ENCODE assay signal across 9 cellular contexts in genomic region chr9:114538241-114538640, GRCh38. TPM values are rescaled to one million over a fixed set of nuclear protein-coding genes. Genes with fewer than 3 reads are reported as not detected.
DNase-seq lines count a peak whose midpoint lies in the region; ATAC-seq and TF ChIP-seq lines count a peak whose summit lies in the region.
"Had no signal": no experiment of that assay in that cellular context is flagged by ENCODE, and none has a peak within 500 bp of the region (broad histone marks: within the 10 kb centered on the region; RNA-seq: fewer than 3 reads in every experiment).

No MANE protein-coding gene starts in this region.

- H3K9ac ChIP-seq in liver (ENCODE audit: low read depth in 1 of 2, low read length in 2 of 2) = no peak overlapping the region

- H3K36me3 ChIP-seq in liver (ENCODE audit: control insufficient read depth in 4 of 4, insufficient read depth in 3 of 4, low read depth in 1 of 4, low read length in 3 of 4) = no peaks in the 10 kb centered on the region

- 44% methylated on average over 5 of the region's 5 CpGs for WGBS in liver

- POLR2A ChIA-PET in activated B cell treated with CpG ODN at 0.5 μM for 24 hours (lab: Charles Lee) = interaction anchor here (1.0 to 1.2 kb wide), 2 partner anchors 49 to 115 kb away, joined by 5 to 7 read pairs; partner anchors contain the start of gene ATP6V1G1

- H3K9me3 Mint-ChIP-seq in activated B cell treated with CpG ODN at 0.5 μM for 24 hours = no peaks in the 10 kb centered on the region
- no peaks in the 10 kb centered on the region for H3K9me3 Mint-ChIP-seq in T-helper 2 cell treated with Interferon-gamma antibody and Interleukin-4, amounts not matched to agents 5 μg/mL and 100 μg/mL, for 36 hours

- H3K9me3 ChIP-seq in liver (ENCODE audit: control insufficient read depth in 4 of 4, low read length in 3 of 4) = no peaks in the 10 kb centered on the region

- intact Hi-C loops in activated B cell treated with CpG ODN at 0.5 μM for 24 hours (cut with micrococcal nuclease) = loop anchor here (1.0 to 5.0 kb wide), 7 partner anchors 29 to 115 kb away; partner anchors contain the start of gene ATP6V1G1

- ATAC-seq in HG03469 (IDR thresholded peaks at IDR 0.05; ENCODE audit: unreplicated experiment) = peak; percentile 78
- ATAC-seq in activated B cell treated with CpG ODN at 0.5 μM for 24 hours (ENCODE audit: low read depth) = peak; percentile 100
- ATAC-seq in GM19324 (IDR thresholded peaks at IDR 0.05; ENCODE audit: low FRiP score, unreplicated experiment) = no peak

- H3K27ac ChIP-seq in liver (ENCODE audit: low read depth in 1 of 2, low read length in 2 of 2) = no peak overlapping the region
- H3K27ac ChIP-seq: epithelial cell of prostate had no signal

- TF ChIP-seq CTCF in GM12874 (IDR thresholded peaks at IDR 0.05; ENCODE audit: insufficient read depth, low read depth, low read length) (peak; percentile 44; the same call in 1 of the 2 replicates), activated B cell treated with CpG ODN at 0.5 μM for 24 hours (IDR thresholded peaks at IDR 0.05) (no peak), liver (IDR thresholded peaks at IDR 0.05; ENCODE audit: low read depth, low read length, missing input control) (peak; percentile 3)

- no peaks in the 10 kb centered on the region for H3K4me1 ChIP-seq in liver (ENCODE audit: control insufficient read depth in 4 of 4, insufficient read depth in 4 of 4, low read length in 3 of 4)

- H3K27me3 ChIP-seq in liver (ENCODE audit: control insufficient read depth in 4 of 4, insufficient read depth in 4 of 4, low read length in 3 of 4) = no peaks in the 10 kb centered on the region

- no peak overlapping the region for H3K4me3 ChIP-seq in liver (ENCODE audit: low read depth in 1 of 3, low read length in 3 of 3)

- no peak overlapping the region for H3K27ac Mint-ChIP-seq in activated B cell treated with CpG ODN at 0.5 μM for 24 hours
- H3K27ac Mint-ChIP-seq in T-helper 2 cell treated with Interferon-gamma antibody and Interleukin-4, amounts not matched to agents 5 μg/mL and 100 μg/mL, for 36 hours = no peak overlapping the region

- peak; percentile 31 to 53 for TF ChIP-seq RAD21 in liver (IDR thresholded peaks at IDR 0.05)

- H3K27me3 Mint-ChIP-seq in activated B cell treated with CpG ODN at 0.5 μM for 24 hours = no peaks in the 10 kb centered on the region
- H3K27me3 Mint-ChIP-seq in T-helper 2 cell treated with Interferon-gamma antibody and Interleukin-4, amounts not matched to agents 5 μg/mL and 100 μg/mL, for 36 hours (ENCODE audit: low read depth) = peaks cover 23% of the 10 kb centered on the region

- H3K4me1 Mint-ChIP-seq in activated B cell treated with CpG ODN at 0.5 μM for 24 hours = peaks cover 22% of the 10 kb centered on the region
- H3K4me1 Mint-ChIP-seq in T-helper 2 cell treated with Interferon-gamma antibody and Interleukin-4, amounts not matched to agents 5 μg/mL and 100 μg/mL, for 36 hours (ENCODE audit: low read depth) = no peaks in the 10 kb centered on the region

- H3K4me3 Mint-ChIP-seq in activated B cell treated with CpG ODN at 0.5 μM for 24 hours = no peak overlapping the region
- H3K4me3 Mint-ChIP-seq in T-helper 2 cell treated with Interferon-gamma antibody and Interleukin-4, amounts not matched to agents 5 μg/mL and 100 μg/mL, for 36 hours = no peak overlapping the region

- H3K36me3 Mint-ChIP-seq in activated B cell treated with CpG ODN at 0.5 μM for 24 hours (ENCODE audit: low read depth) = no peaks in the 10 kb centered on the region
- H3K36me3 Mint-ChIP-seq in T-helper 2 cell treated with Interferon-gamma antibody and Interleukin-4, amounts not matched to agents 5 μg/mL and 100 μg/mL, for 36 hours (ENCODE audit: low read depth) = no peaks in the 10 kb centered on the region

- peak; percentile 19 for DNase-seq in activated B cell treated with CpG ODN at 0.5 μM for 24 hours
- DNase-seq in NCI-H446 treated with DMSO at 0.1 percent for 48 hours (lab: John Stamatoyannopoulos, UW) = no peak
- no peak for DNase-seq in T-helper 2 cell treated with Interferon-gamma antibody and Interleukin-4, amounts not matched to agents 5 μg/mL and 100 μg/mL, for 36 hours (ENCODE audit: low spot score)
- DNase-seq in H4 (ENCODE audit: low spot score) = no peak

- CTCF ChIA-PET in activated B cell treated with CpG ODN at 0.5 μM for 24 hours (lab: Charles Lee) = interaction anchor here (0.7 to 5.3 kb wide), 22 partner anchors 9 to 133 kb away, joined by 3 to 89 read pairs (median 4); partner anchors contain the start of gene ATP6V1G1

TF ChIP-seq in liver, 16 proteins besides CTCF, POLR2A, EP300 and RAD21:
- no peak for TF ChIP-seq JUND (IDR thresholded peaks at IDR 0.05)
- TF ChIP-seq HNF4G (IDR thresholded peaks at IDR 0.05) = no peak
- TF ChIP-seq SP1 (IDR thresholded peaks at IDR 0.05) = no peak
- TF ChIP-seq ZBTB33 (IDR thresholded peaks at IDR 0.05) = no peak
- TF ChIP-seq EGR1 (IDR thresholded peaks at IDR 0.05; ENCODE audit: low read depth in 2 of 2) = no peak
- no peak for TF ChIP-seq GABPA (IDR thresholded peaks at IDR 0.05 in 1 of 2, conservative IDR thresholded peaks at IDR 0.05 in 1 of 2)
- no peak for TF ChIP-seq ATF3 (IDR thresholded peaks at IDR 0.05)
- TF ChIP-seq RXRA (IDR thresholded peaks at IDR 0.05) = no peak

RNA-seq across cellular contexts. Expression of gene WHRN, which starts 33.0 kb away (rescaled TPM):
- total RNA-seq in activated B cell treated with CpG ODN at 0.5 μM for 24 hours = 12.4 and 14.5 TPM in 2 replicates
- total RNA-seq in liver = 1 to 10 TPM in 1 of 2 donors, under 1 TPM in 1; 0.42 to 1.9 TPM
- 1 to 10 TPM in 1 of 2 donors, under 1 TPM in 1; 0.67 to 1.1 TPM for polyA plus RNA-seq in liver
- 0.37 and 1.5 TPM in 2 replicates for total RNA-seq in H4 (2014; rRNA removed; shearing (Covaris generic))

RNA-seq across cellular contexts. Expression of gene ATP6V1G1, which starts 49.3 kb away (rescaled TPM):
- total RNA-seq in activated B cell treated with CpG ODN at 0.5 μM for 24 hours (68.4 and 70.2 TPM in 2 replicates), liver (10 to 100 TPM; 41.4 to 87.1 TPM)
- polyA plus RNA-seq in liver = 100 to 1,000 TPM in 1 of 2 donors, 10 to 100 TPM in 1; 64.3 to 152 TPM
- 171 and 172 TPM in 2 replicates for total RNA-seq in H4 (2014; rRNA removed; shearing (Covaris generic))
